In the genomic region with DNA sequence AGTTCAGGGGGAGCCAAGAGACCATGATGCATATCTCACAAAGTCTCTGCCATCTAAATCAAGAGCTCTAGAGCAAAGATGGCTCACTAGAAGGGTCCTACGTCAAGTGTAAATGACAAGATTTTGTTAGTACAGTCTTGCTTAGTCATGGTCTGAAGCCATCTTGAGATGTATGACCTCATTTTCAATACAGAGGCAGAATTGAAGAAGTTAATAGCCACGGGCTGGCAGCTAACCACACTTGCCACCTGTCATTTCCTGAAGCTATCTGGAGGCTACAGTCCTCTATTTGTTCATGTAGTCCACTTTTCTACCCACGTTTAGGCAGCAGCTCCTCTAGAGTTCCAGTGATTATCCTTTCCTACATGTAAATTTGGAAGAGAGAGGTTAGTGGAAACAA, we compare ENCODE assay signal across 1 cellular context.
TF ChIP-seq lines count a peak whose summit lies in the region.

No MANE protein-coding gene starts in this region.

TF ChIP-seq in GM12878, 131 proteins besides CTCF, POLR2A, EP300 and RAD21 (continued from another document):
- TF ChIP-seq, protein P1, sequence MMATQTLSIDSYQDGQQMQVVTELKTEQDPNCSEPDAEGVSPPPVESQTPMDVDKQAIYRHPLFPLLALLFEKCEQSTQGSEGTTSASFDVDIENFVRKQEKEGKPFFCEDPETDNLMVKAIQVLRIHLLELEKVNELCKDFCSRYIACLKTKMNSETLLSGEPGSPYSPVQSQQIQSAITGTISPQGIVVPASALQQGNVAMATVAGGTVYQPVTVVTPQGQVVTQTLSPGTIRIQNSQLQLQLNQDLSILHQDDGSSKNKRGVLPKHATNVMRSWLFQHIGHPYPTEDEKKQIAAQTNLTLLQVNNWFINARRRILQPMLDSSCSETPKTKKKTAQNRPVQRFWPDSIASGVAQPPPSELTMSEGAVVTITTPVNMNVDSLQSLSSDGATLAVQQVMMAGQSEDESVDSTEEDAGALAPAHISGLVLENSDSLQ (IDR thresholded peaks at IDR 0.05): no peak
- TF ChIP-seq GABPA (IDR thresholded peaks at IDR 0.05; ENCODE audit: low read depth): no peak
